2 cellular contexts compared by ENCODE assay signal in genomic region chr1:79663916-79664315, GRCh38.
TF ChIP-seq lines count a peak whose summit lies in the region.

No MANE protein-coding gene starts in this region.

TF ChIP-seq in GM23338, 12 proteins besides CTCF, POLR2A, EP300 and RAD21:
- no peak for TF ChIP-seq ZNF462 (CRISPR knock-in tag; IDR thresholded peaks at IDR 0.05)
- no peak for TF ChIP-seq EZH2 (IDR thresholded peaks at IDR 0.05; ENCODE audit: low read depth, unreplicated experiment)
- TF ChIP-seq REST (IDR thresholded peaks at IDR 0.05; ENCODE audit: unreplicated experiment): no peak
- TF ChIP-seq STAT1 (IDR thresholded peaks at IDR 0.05; ENCODE audit: unreplicated experiment): no peak
- no peak for TF ChIP-seq JUNB (IDR thresholded peaks at IDR 0.05; ENCODE audit: unreplicated experiment)
- TF ChIP-seq ZNF114 (CRISPR knock-in tag; IDR thresholded peaks at IDR 0.05): no peak
- no peak for TF ChIP-seq ETS1 (IDR thresholded peaks at IDR 0.05)
- TF ChIP-seq EZH2phosphoT487 (IDR thresholded peaks at IDR 0.05; ENCODE audit: unreplicated experiment): no peak
- no peak for TF ChIP-seq ZNF331 (CRISPR knock-in tag; IDR thresholded peaks at IDR 0.05; ENCODE audit: low read depth)
- TF ChIP-seq POLR2AphosphoS5 (IDR thresholded peaks at IDR 0.05; ENCODE audit: low read depth): no peak
- no peak for TF ChIP-seq NANOG (IDR thresholded peaks at IDR 0.05; ENCODE audit: borderline replicate concordance)

TF ChIP-seq in neural cell, 6 proteins besides CTCF, POLR2A, EP300 and RAD21 (continued from another document):
- no peak for TF ChIP-seq MXI1 (conservative IDR thresholded peaks at IDR 0.05; ENCODE audit: poor library complexity, severe bottlenecking)
- peak; percentile 34 for TF ChIP-seq POLR2AphosphoS5 (IDR thresholded peaks at IDR 0.05)
- no peak for TF ChIP-seq TAF1 (IDR thresholded peaks at IDR 0.05; ENCODE audit: low read depth)
